ENCODE assay signal across 8 cellular contexts in the genomic region with DNA sequence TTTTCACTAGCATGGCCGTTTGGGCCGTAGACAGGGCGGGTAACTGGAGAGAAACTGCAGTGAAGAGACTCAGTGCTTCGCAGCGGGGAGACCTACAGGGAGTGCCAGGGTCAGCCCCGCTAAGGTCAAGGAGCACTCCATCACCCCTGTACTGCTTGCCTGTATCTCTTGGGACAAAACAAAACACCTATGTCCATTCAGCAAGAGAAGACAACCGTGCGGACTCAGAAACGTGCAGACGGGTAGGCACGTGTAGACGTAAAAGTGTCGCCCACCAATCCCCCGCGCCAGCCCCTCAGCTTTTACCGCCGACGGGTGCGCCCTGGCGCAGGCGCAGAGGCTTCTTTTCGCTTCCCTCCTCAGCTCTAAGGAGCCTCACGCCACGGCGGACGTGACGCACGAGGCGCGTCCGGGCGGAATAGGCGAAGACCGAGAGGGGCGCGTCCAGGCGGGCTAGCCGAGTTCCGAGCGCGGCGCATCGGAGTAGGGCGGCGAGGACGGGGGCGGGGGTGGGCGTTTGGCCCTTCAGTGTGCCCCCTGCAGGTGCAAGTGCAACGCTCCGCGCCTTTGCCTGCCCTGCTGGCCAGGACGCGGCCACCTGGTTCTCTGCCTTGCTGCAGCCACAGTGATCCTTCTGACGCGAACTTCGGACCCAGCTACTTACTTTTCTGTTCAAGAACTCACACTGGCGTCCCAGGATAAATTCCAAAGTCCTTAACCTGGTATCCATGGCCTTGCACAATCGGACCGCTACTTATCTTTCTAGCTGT. TPM values are rescaled to one million over a fixed set of nuclear protein-coding genes. Genes with fewer than 3 reads are reported as not detected.
A peak's percentile ranks its signal among the peaks of the same experiment; 100 is the strongest.
DNase-seq lines count a peak whose midpoint lies in the region; ATAC-seq and TF ChIP-seq lines count a peak whose summit lies in the region.

No MANE protein-coding gene starts in this region.

- H3K36me3 ChIP-seq in BE2C (no peaks in the 10 kb centered on the region), kidney epithelial cell (ENCODE audit: control insufficient read depth, insufficient read depth, low read length) (no peaks in the 10 kb centered on the region)

- peaks cover 3% of the 10 kb centered on the region for H3K4me1 ChIP-seq in BE2C

- H3K9me3 ChIP-seq in BE2C: no peaks in the 10 kb centered on the region

- peak overlapping the region; percentile 88 for H3K4me3 ChIP-seq in BE2C (ENCODE audit: low read depth, low read length)
- peak overlapping the region; percentile 63 for H3K4me3 ChIP-seq in kidney epithelial cell (ENCODE audit: low read depth, low read length)

- TF ChIP-seq CTCF in BE2C (IDR thresholded peaks at IDR 0.05; ENCODE audit: low read depth, low read length) (peak; percentile 65), kidney epithelial cell (IDR thresholded peaks at IDR 0.05; ENCODE audit: insufficient read depth, low read length, poor library complexity, severe bottlenecking) (peak; percentile 74)

- TF ChIP-seq POLR2A in GM19099 (IDR thresholded peaks at IDR 0.05; ENCODE audit: extremely low read depth, insufficient read length, low read depth): peak; percentile 93

- H3K27me3 ChIP-seq in BE2C (no peaks in the 10 kb centered on the region), kidney epithelial cell (ENCODE audit: control insufficient read depth, insufficient read depth, low read length) (no peaks in the 10 kb centered on the region)

- peak; percentile 45 for ATAC-seq in HG03378 (IDR thresholded peaks at IDR 0.05; ENCODE audit: unreplicated experiment)

- DNase-seq in BE2C: peak; percentile 99
- peak; percentile 88 to 98 for DNase-seq in NCI-H446 (lab: John Stamatoyannopoulos, UW)
- peak; percentile 92 for DNase-seq in activated CD4-positive, CD25-positive, alpha-beta regulatory T cell treated with anti-CD3 and anti-CD28 coated beads, Interleukin-2, amount 50 U/mL, for 72 hours
- DNase-seq in cerebellar nuclear complex (lab: John Stamatoyannopoulos, UW): peak; percentile 28 to 68
- peak; percentile 80 for DNase-seq in kidney epithelial cell (ENCODE audit: low read depth)
- DNase-seq in stimulated activated CD4-positive, alpha-beta T cell treated with anti-CD3 and anti-CD28 coated beads, Interleukin-15, amount 100 ng/mL, for 24 hours: peak; percentile 97

RNA-seq across cellular contexts. Expression of a gene that starts 3.3 kb away (rescaled TPM):
- 15.8 TPM for polyA plus RNA-seq in BE2C (2012; ENCODE audit: insufficient read depth, insufficient read length, low read depth)
- total RNA-seq in kidney epithelial cell: 16.4 and 18.7 TPM in 2 replicates

Comparison
In these comparisons a context has a peak if more than half of its experiments do, and no peak if none do; other contexts are left out.
1. Peak in every context shown above with its lines: DNase-seq, ATAC-seq and H3K4me3 ChIP-seq.
2. DNase-seq: peak in every context shown above with its lines; median percentile 99 in BE2C; 97 in stimulated activated CD4-positive, alpha-beta T cell treated with anti-CD3 and anti-CD28 coated beads, Interleukin-15, amount 100 ng/mL, for 24 hours; 93 in NCI-H446; 92 in activated CD4-positive, CD25-positive, alpha-beta regulatory T cell treated with anti-CD3 and anti-CD28 coated beads, Interleukin-2, amount 50 U/mL, for 72 hours; 80 in kidney epithelial cell; 48 in cerebellar nuclear complex.